Comparison of ENCODE assay signal across 24 cellular contexts in genomic region chr17:72349508-72350472, GRCh38.
A peak's percentile ranks its signal among the peaks of the same experiment; 100 is the strongest.
DNase-seq lines count a peak whose midpoint lies in the region; ATAC-seq and TF ChIP-seq lines count a peak whose summit lies in the region.
"Had no signal": no experiment of that assay in that cellular context is flagged by ENCODE, and none has a peak within 500 bp of the region (broad histone marks: within the 10 kb centered on the region; RNA-seq: fewer than 3 reads in every experiment).

No MANE protein-coding gene starts in this region.

- no peaks in the 10 kb centered on the region for H3K36me3 Mint-ChIP-seq in CD4-positive, alpha-beta T cell (ENCODE audit: low read depth)
- H3K36me3 Mint-ChIP-seq in Calu3 (ENCODE audit: insufficient read depth, unreplicated experiment): no peaks in the 10 kb centered on the region
- H3K36me3 Mint-ChIP-seq: CD8-positive, alpha-beta memory T cell; stimulated activated naive B cell treated with anti-CD40 and anti-IgM and Interleukin-4, amounts not matched to agents 10 μg/mL and 1 μg/mL and 100 μg/mL, for 72 hours had no signal

- TF ChIP-seq CTCF in RWPE2 (IDR thresholded peaks at IDR 0.05; ENCODE audit: poor library complexity, severe bottlenecking) (no peak), fibroblast of villous mesenchyme (IDR thresholded peaks at IDR 0.05; ENCODE audit: insufficient read depth, low read depth, low read length) (no peak), Calu3 (IDR thresholded peaks at IDR 0.05; ENCODE audit: unreplicated experiment) (no peak)
- no peak for TF ChIP-seq CTCF in CD4-positive, alpha-beta T cell (IDR thresholded peaks at IDR 0.05)

- no peak overlapping the region for H3K27ac Mint-ChIP-seq in CD4-positive, alpha-beta T cell
- H3K27ac Mint-ChIP-seq in Calu3 (ENCODE audit: unreplicated experiment): no peak overlapping the region
- H3K27ac Mint-ChIP-seq: activated CD8-positive, alpha-beta T cell treated with anti-CD3 and anti-CD28 coated beads, Interleukin-2, amount 10 ng/mL, durations not matched to agents 7 days and 5 days; CD8-positive, alpha-beta memory T cell; stimulated activated naive B cell treated with anti-CD40 and anti-IgM and Interleukin-4, amounts not matched to agents 10 μg/mL and 1 μg/mL and 100 μg/mL, for 72 hours had no signal

- no TSS peak for BruUV-seq in Calu3 (replicated peaks; lab: Mats Ljungman, UMichigan)

- H3K27me3 Mint-ChIP-seq in CD4-positive, alpha-beta T cell: peaks cover 7% of the 10 kb centered on the region
- H3K27me3 Mint-ChIP-seq in Calu3 (ENCODE audit: unreplicated experiment): no peaks in the 10 kb centered on the region
- H3K27me3 Mint-ChIP-seq: stimulated activated naive B cell treated with anti-CD40 and anti-IgM and Interleukin-4, amounts not matched to agents 10 μg/mL and 1 μg/mL and 100 μg/mL, for 72 hours had no signal

- POLR2A ChIA-PET in CD4-positive, alpha-beta T cell (lab: Charles Lee): no interaction called here

- peaks cover 6% of the 10 kb centered on the region for H3K9me3 Mint-ChIP-seq in CD4-positive, alpha-beta T cell
- H3K9me3 Mint-ChIP-seq in Calu3 (ENCODE audit: low read depth, unreplicated experiment): no peaks in the 10 kb centered on the region
- H3K9me3 Mint-ChIP-seq: neural crest cell had no signal

- ATAC-seq in RWPE2 (ENCODE audit: low read depth): peak; percentile 65
- no peak for ATAC-seq in sciatic nerve
- no peak for ATAC-seq in CD4-positive, alpha-beta T cell (ENCODE audit: poor library complexity)
- ATAC-seq: activated CD8-positive, alpha-beta T cell treated with anti-CD3 and anti-CD28 coated beads, Interleukin-2, amount 10 ng/mL, durations not matched to agents 7 days and 5 days; heart right ventricle; stimulated activated naive B cell treated with anti-CD40 and anti-IgM and Interleukin-4, amounts not matched to agents 10 μg/mL and 1 μg/mL and 100 μg/mL, for 72 hours had no signal

- DNase-seq in NCI-H1105 (lab: John Stamatoyannopoulos, UW) (peak; percentile 27), RWPE2 (ENCODE audit: low spot score) (no peak), fibroblast of villous mesenchyme (ENCODE audit: low read depth) (peak; percentile 46), sciatic nerve (ENCODE audit: low spot score) (peak; percentile 17), islet precursor cell (no peak), Calu3 (no peak)
- DNase-seq in CD4-positive, alpha-beta T cell: no peak
- DNase-seq: activated CD4-positive, CD25-positive, alpha-beta regulatory T cell; activated CD8-positive, alpha-beta T cell treated with anti-CD3 and anti-CD28 coated beads, Interleukin-2, amount 10 ng/mL, durations not matched to agents 7 days and 5 days; activated naive CD4-positive, alpha-beta T cell; activated T-cell treated with anti-CD3 and anti-CD28 coated beads, Interleukin-2, amount 50 U/mL, for 1 hour; CD8-positive, alpha-beta memory T cell; DND-41; GM23248; heart right ventricle; NCI-H1092; NCI-H2081 treated with DMSO at 0.1 percent for 48 hours; NCI-H524; RPMI8226; stimulated activated naive B cell treated with anti-CD40 and anti-IgM and Interleukin-4, amounts not matched to agents 10 μg/mL and 1 μg/mL and 100 μg/mL, for 72 hours; T-helper 9 cell; testis had no signal

- H3K4me3 ChIP-seq in RWPE2 (ENCODE audit: severe bottlenecking) (no peak overlapping the region), fibroblast of villous mesenchyme (ENCODE audit: low read depth, low read length) (no peak overlapping the region)
- H3K4me3 ChIP-seq: GM23248, heart right ventricle, skin epidermis, testis had no signal

- H3K27ac ChIP-seq in RWPE2 (ENCODE audit: poor library complexity, severe bottlenecking): peak overlapping the region; percentile 44
- H3K27ac ChIP-seq in CD4-positive, alpha-beta T cell (ENCODE audit: low read depth, low read length): no peak overlapping the region
- H3K27ac ChIP-seq: GM23248, heart right ventricle, skin epidermis, testis had no signal

- peaks cover 15% of the 10 kb centered on the region for H3K4me1 ChIP-seq in RWPE2 (ENCODE audit: insufficient read depth, poor library complexity, severe bottlenecking)
- H3K4me1 ChIP-seq: heart right ventricle, testis had no signal

- H3K9me3 ChIP-seq in RWPE2 (ENCODE audit: severe bottlenecking): no peaks in the 10 kb centered on the region
- no peaks in the 10 kb centered on the region for H3K9me3 ChIP-seq in CD4-positive, alpha-beta T cell (ENCODE audit: control insufficient read depth, low read length)
- H3K9me3 ChIP-seq: testis had no signal

- no peak overlapping the region for H3K4me3 Mint-ChIP-seq in CD4-positive, alpha-beta T cell
- H3K4me3 Mint-ChIP-seq in Calu3 (ENCODE audit: low read depth, unreplicated experiment): no peak overlapping the region
- H3K4me3 Mint-ChIP-seq: activated CD8-positive, alpha-beta T cell treated with anti-CD3 and anti-CD28 coated beads, Interleukin-2, amount 10 ng/mL, durations not matched to agents 7 days and 5 days; CD8-positive, alpha-beta memory T cell; neural crest cell; stimulated activated naive B cell treated with anti-CD40 and anti-IgM and Interleukin-4, amounts not matched to agents 10 μg/mL and 1 μg/mL and 100 μg/mL, for 72 hours had no signal

- CTCF ChIA-PET in CD4-positive, alpha-beta T cell (lab: Charles Lee): no interaction called here
- CTCF ChIA-PET in Calu3 (lab: Charles Lee): no interaction called here

- no peaks in the 10 kb centered on the region for H3K4me1 Mint-ChIP-seq in CD4-positive, alpha-beta T cell (ENCODE audit: low read depth)
- H3K4me1 Mint-ChIP-seq in Calu3 (ENCODE audit: low read depth, unreplicated experiment): peaks cover 21% of the 10 kb centered on the region
- H3K4me1 Mint-ChIP-seq: CD8-positive, alpha-beta memory T cell; stimulated activated naive B cell treated with anti-CD40 and anti-IgM and Interleukin-4, amounts not matched to agents 10 μg/mL and 1 μg/mL and 100 μg/mL, for 72 hours had no signal

- intact Hi-C loops in sciatic nerve (cut with DNase I) (no loop called here), Calu3 (cut with micrococcal nuclease; ENCODE audit: unreplicated experiment) (no loop called here)
- intact Hi-C loops in CD4-positive, alpha-beta T cell (cut with DNase I, micrococcal nuclease): loop anchor here in 1 of 2 experiments (10.0 kb wide), 1 partner anchor 95 kb away; no protein-coding TSS in a partner anchor

- no peaks in the 10 kb centered on the region for H3K36me3 ChIP-seq in RWPE2 (ENCODE audit: low read depth)
- H3K36me3 ChIP-seq: heart right ventricle had no signal

- no peaks in the 10 kb centered on the region for H3K27me3 ChIP-seq in RWPE2 (ENCODE audit: insufficient read depth, poor library complexity, severe bottlenecking)
- H3K27me3 ChIP-seq in CD4-positive, alpha-beta T cell (ENCODE audit: control insufficient read depth, insufficient read depth, low read length): no peaks in the 10 kb centered on the region
- H3K27me3 ChIP-seq: testis had no signal

Comparison
In these comparisons a context has a peak if more than half of its experiments do, and no peak if none do; other contexts are left out.
1. DNase-seq: peak in NCI-H1105 (single experiment), fibroblast of villous mesenchyme (single experiment) and sciatic nerve (single experiment); none in RWPE2 (single experiment), islet precursor cell (single experiment), CD4-positive, alpha-beta T cell (0 of 10) and Calu3 (single experiment).